In the genomic region with DNA sequence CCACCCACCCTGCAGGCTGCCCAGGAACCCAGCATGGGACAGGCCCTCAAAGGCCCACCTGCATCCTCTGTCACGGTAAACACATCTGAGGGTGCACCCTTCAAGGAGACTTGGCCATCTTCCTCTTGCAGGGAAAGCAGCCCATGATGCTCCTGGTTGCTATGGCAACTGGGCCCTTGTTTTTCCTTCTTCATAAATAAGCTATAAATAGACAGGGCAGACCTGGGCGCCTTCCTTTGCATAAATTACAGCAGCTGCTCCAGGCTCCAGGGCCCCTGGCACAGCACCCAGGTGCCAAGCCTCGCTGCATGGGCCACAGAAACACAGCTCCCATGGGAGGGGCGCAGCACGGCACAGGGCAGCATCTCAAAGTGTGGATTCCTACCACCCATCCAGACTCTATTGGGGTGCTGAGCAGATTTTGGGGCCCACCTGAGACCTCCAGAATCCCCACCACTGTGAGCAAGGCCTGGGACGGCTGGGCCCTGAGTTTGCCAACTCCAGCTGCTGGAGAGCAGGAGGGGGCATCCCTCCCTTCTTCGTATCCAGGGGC, we compare ENCODE assay signal across 11 cellular contexts. TPM values are rescaled to one million over a fixed set of nuclear protein-coding genes. Genes with fewer than 3 reads are reported as not detected.
DNase-seq lines count a peak whose midpoint lies in the region; ATAC-seq lines count a peak whose summit lies in the region.
"Had no signal": no experiment of that assay in that cellular context is flagged by ENCODE, and none has a peak within 500 bp of the region (broad histone marks: within the 10 kb centered on the region; RNA-seq: fewer than 3 reads in every experiment).

No MANE protein-coding gene starts in this region.

- H3K4me3 Mint-ChIP-seq in immature natural killer cell: no peak overlapping the region
- H3K4me3 Mint-ChIP-seq: T-helper 2 cell treated with Interferon-gamma antibody and Interleukin-4, amounts not matched to agents 5 μg/mL and 100 μg/mL, for 36 hours had no signal

- ATAC-seq in HG03571 (IDR thresholded peaks at IDR 0.05; ENCODE audit: unreplicated experiment) (no peak), HG03457 (IDR thresholded peaks at IDR 0.05; ENCODE audit: unreplicated experiment) (no peak)

- H3K36me3 Mint-ChIP-seq in immature natural killer cell: no peaks in the 10 kb centered on the region

- peaks cover 5 to 6% of the 10 kb centered on the region in 2 donors for H3K4me1 Mint-ChIP-seq in immature natural killer cell

- H3K9me3 Mint-ChIP-seq in immature natural killer cell: no peaks in the 10 kb centered on the region
- H3K9me3 Mint-ChIP-seq: T-helper 2 cell treated with Interferon-gamma antibody and Interleukin-4, amounts not matched to agents 5 μg/mL and 100 μg/mL, for 36 hours had no signal

- DNase-seq in DMS 273 (lab: John Stamatoyannopoulos, UW; ENCODE audit: unreplicated experiment): peak; percentile 80
- peak; percentile 96 for DNase-seq in NCI-H1105 treated with DMSO at 0.1 percent for 48 hours (lab: John Stamatoyannopoulos, UW)
- peak; percentile 14 for DNase-seq in NCI-H510A treated with DMSO at 0.1 percent for 48 hours (lab: John Stamatoyannopoulos, UW)
- DNase-seq in head of caudate nucleus: peak in 35 of 42 donors; percentile 17 to 87 (median 50)
- DNase-seq in KG1 (lab: John Stamatoyannopoulos, UW): no peak
- no peak for DNase-seq in immature natural killer cell
- DNase-seq: AML-193 had no signal

- H3K27ac Mint-ChIP-seq in immature natural killer cell: no peak overlapping the region
- H3K27ac Mint-ChIP-seq: T-helper 2 cell treated with Interferon-gamma antibody and Interleukin-4, amounts not matched to agents 5 μg/mL and 100 μg/mL, for 36 hours had no signal

- peaks cover 5 to 6% (median 5%) of the 10 kb centered on the region in 3 donors for H3K27me3 Mint-ChIP-seq in immature natural killer cell (ENCODE audit: low read depth in 3 of 3)

- intact Hi-C loops in head of caudate nucleus (cut with DNase I): no loop called here

RNA-seq across cellular contexts. Expression of a gene that starts 5.8 kb away (rescaled TPM):
- polyA plus RNA-seq in immature natural killer cell: 100 to 1,000 TPM; 167 to 256 (median 186) TPM

RNA-seq across cellular contexts. Expression of a gene that starts 29.2 kb away (rescaled TPM):
- not detected for polyA plus RNA-seq in immature natural killer cell
- polyA plus RNA-seq: urinary bladder had no signal

Comparison
In these comparisons a context has a peak if more than half of its experiments do, and no peak if none do; other contexts are left out.
1. DNase-seq: peak in DMS 273 (single experiment), NCI-H1105 treated with DMSO at 0.1 percent for 48 hours (single experiment), NCI-H510A treated with DMSO at 0.1 percent for 48 hours (single experiment) and head of caudate nucleus (35 of 42); none in KG1 (single experiment) and immature natural killer cell (0 of 3).